15 cellular contexts compared by ENCODE assay signal in the genomic region with DNA sequence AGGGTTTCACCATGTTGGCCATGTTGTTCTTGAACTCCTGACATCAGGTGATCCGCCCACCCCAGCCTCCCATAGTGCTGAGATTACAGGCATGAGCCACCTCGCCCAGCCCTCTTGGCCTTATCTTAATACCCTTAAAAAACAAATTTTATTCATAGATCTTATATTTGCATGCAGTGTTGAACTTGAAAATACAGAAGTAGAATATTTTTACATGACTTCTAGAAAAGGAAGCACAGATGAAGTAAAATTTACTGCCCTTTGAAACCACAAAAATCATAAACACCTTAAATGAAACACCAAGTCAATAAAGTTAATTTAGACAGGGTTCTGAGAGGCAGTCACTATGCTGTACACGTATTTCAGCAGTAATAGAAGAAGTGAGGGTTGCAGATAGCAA.
A peak's percentile ranks its signal among the peaks of the same experiment; 100 is the strongest.
DNase-seq lines count a peak whose midpoint lies in the region; ATAC-seq, FAIRE-seq and TF ChIP-seq lines count a peak whose summit lies in the region.
"Had no signal": no experiment of that assay in that cellular context is flagged by ENCODE, and none has a peak within 500 bp of the region (broad histone marks: within the 10 kb centered on the region; RNA-seq: fewer than 3 reads in every experiment).

No MANE protein-coding gene starts in this region.

- no peaks in the 10 kb centered on the region for H3K27me3 Mint-ChIP-seq in CD4-positive, alpha-beta T cell

- no peak for FAIRE-seq in H54 (lab: Jason Lieb, UNC)

- peaks cover 20% of the 10 kb centered on the region for H3K9me3 ChIP-seq in CD4-positive, alpha-beta T cell (ENCODE audit: control insufficient read depth, low read length)
- H3K9me3 ChIP-seq: SJSA1 had no signal

- POLR2A ChIA-PET in CD4-positive, alpha-beta T cell (lab: Charles Lee) = no interaction called here

- peaks cover 51% of the 10 kb centered on the region for H3K36me3 Mint-ChIP-seq in CD4-positive, alpha-beta T cell (ENCODE audit: low read depth)

- H3K27ac ChIP-seq in CD4-positive, alpha-beta T cell (ENCODE audit: low read depth, low read length) = no peak overlapping the region
- H3K27ac ChIP-seq: breast epithelium, SJSA1 had no signal

- ATAC-seq in GM19463 (IDR thresholded peaks at IDR 0.05; ENCODE audit: unreplicated experiment) (peak; percentile 58), HG02884 (IDR thresholded peaks at IDR 0.05; ENCODE audit: unreplicated experiment) (peak; percentile 59)
- ATAC-seq in CD4-positive, alpha-beta T cell (ENCODE audit: poor library complexity) = no peak
- ATAC-seq: activated CD4-positive, CD25-positive, alpha-beta regulatory T cell treated with anti-CD3 and anti-CD28 coated beads, Interleukin-2, amount 50 U/mL, for 24 hours had no signal

- peaks cover 35% of the 10 kb centered on the region for H3K4me1 Mint-ChIP-seq in CD4-positive, alpha-beta T cell (ENCODE audit: low read depth)

- intact Hi-C loops in CD4-positive, alpha-beta T cell (cut with DNase I, micrococcal nuclease) = no loop called here

- DNase-seq in GM12865 (ENCODE audit: low read depth) = peak; percentile 63
- DNase-seq in KBM-7 = peak; percentile 52
- DNase-seq in NCI-H1436 treated with DMSO at 0.1 percent for 48 hours (lab: John Stamatoyannopoulos, UW) = no peak
- DNase-seq in H54 (ENCODE audit: insufficient read length, low spot score) = no peak
- no peak for DNase-seq in cerebellar nuclear complex (lab: John Stamatoyannopoulos, UW)
- no peak for DNase-seq in CD4-positive, alpha-beta T cell
- DNase-seq: ACHN, erythroblast, NCI-H345 had no signal

- peaks cover 7% of the 10 kb centered on the region for H3K9me3 Mint-ChIP-seq in CD4-positive, alpha-beta T cell

- TF ChIP-seq POLR2A in H54 (IDR thresholded peaks at IDR 0.05; ENCODE audit: low read depth, low read length) = no peak

- H3K4me3 ChIP-seq in GM12865 (ENCODE audit: low read depth, low read length) = no peak overlapping the region
- H3K4me3 ChIP-seq: breast epithelium, HAP-1, SJSA1 had no signal

- CTCF ChIA-PET in CD4-positive, alpha-beta T cell (lab: Charles Lee) = no interaction called here

- no peak for TF ChIP-seq CTCF in GM12865 (IDR thresholded peaks at IDR 0.05; ENCODE audit: insufficient read depth, low read depth, low read length, missing control alignments)
- TF ChIP-seq CTCF in CD4-positive, alpha-beta T cell (IDR thresholded peaks at IDR 0.05) = no peak

- H3K27me3 ChIP-seq in CD4-positive, alpha-beta T cell (ENCODE audit: control insufficient read depth, insufficient read depth, low read length) = no peaks in the 10 kb centered on the region
- H3K27me3 ChIP-seq: breast epithelium, SJSA1 had no signal

- H3K27ac Mint-ChIP-seq in CD4-positive, alpha-beta T cell = no peak overlapping the region

- in situ Hi-C loops in KBM-7 (cut with MboI; ENCODE audit: low pct_unique_long_range_greater_than_20kb, low sequenced_read_pairs) = no loop called here

- H3K4me3 Mint-ChIP-seq in CD4-positive, alpha-beta T cell = no peak overlapping the region

Comparison
In these comparisons a context has a peak if more than half of its experiments do, and no peak if none do; other contexts are left out.
1. DNase-seq: peak in GM12865 (single experiment) and KBM-7 (single experiment); none in NCI-H1436 treated with DMSO at 0.1 percent for 48 hours (single experiment), H54 (single experiment), cerebellar nuclear complex (0 of 2) and CD4-positive, alpha-beta T cell (0 of 10).